24 cellular contexts compared by ENCODE assay signal in the genomic region with DNA sequence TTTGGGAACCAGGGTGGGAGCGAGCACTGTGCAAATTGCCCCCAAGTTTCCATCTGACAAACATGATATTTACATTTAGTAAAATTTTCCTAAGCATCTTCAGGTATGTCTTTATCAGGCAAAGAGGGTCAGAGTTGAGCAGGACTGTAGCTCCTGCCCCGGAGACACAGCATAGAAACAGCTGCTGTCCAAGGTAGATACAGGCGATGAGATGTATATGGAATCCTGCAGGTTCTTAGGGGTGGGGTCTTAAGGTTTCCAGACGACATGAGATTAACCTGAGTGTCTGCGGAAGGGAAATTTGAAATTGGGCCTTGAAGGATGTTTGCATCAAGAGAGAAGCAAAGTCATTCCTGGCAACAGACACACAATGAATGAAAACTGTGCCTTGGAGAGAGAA.
DNase-seq lines count a peak whose midpoint lies in the region; ATAC-seq, FAIRE-seq and TF ChIP-seq lines count a peak whose summit lies in the region.
"Had no signal": no experiment of that assay in that cellular context is flagged by ENCODE, and none has a peak within 500 bp of the region (broad histone marks: within the 10 kb centered on the region; RNA-seq: fewer than 3 reads in every experiment).

No MANE protein-coding gene starts in this region.

- peaks cover 0 to 10% (median 2%) of the 10 kb centered on the region in 4 donors for H3K9me3 ChIP-seq in liver (ENCODE audit: control insufficient read depth in 4 of 4, low read length in 3 of 4)
- no peaks in the 10 kb centered on the region for H3K9me3 ChIP-seq in HepG2 (ENCODE audit: low read length)
- H3K9me3 ChIP-seq in endodermal cell (ENCODE audit: control insufficient read depth, low read length), result peaks cover 51% of the 10 kb centered on the region
- H3K9me3 ChIP-seq in neuronal stem cell (replicated peaks in 1 of 2; ENCODE audit: control insufficient read depth in 2 of 2, insufficient read depth in 1 of 2, low read depth in 1 of 2, low read length in 2 of 2), result peaks cover 0 to 3% of the 10 kb centered on the region in 2 donors
- H3K9me3 ChIP-seq: A549; BE2C; BLaER1 treated with 17β-estradiol and CSF1 and Interleukin-3, amounts not matched to agents 10 nM and 100 nM; HAP-1 had no signal

- CTCF ChIA-PET in HepG2 (lab: Yijun Ruan, JAX; ENCODE audit: low intra/inter-chr PET ratio, low total read pairs), result no interaction called here

- H3K4me1 Mint-ChIP-seq in endodermal cell, result no peaks in the 10 kb centered on the region
- H3K4me1 Mint-ChIP-seq: CD14-positive monocyte; CD4-positive, alpha-beta memory T cell had no signal

- H3K4me2 ChIP-seq in HepG2 (ENCODE audit: low read depth, low read length) (no peak overlapping the region), neuronal stem cell (ENCODE audit: insufficient read depth, low read length, poor library complexity, severe bottlenecking) (no peak overlapping the region)
- H3K4me2 ChIP-seq: A549; BLaER1 treated with 17β-estradiol and CSF1 and Interleukin-3, amounts not matched to agents 10 nM and 100 nM had no signal

- H3K27me3 ChIP-seq in liver (ENCODE audit: control insufficient read depth in 4 of 4, insufficient read depth in 4 of 4, low read length in 3 of 4) (no peaks in the 10 kb centered on the region), HepG2 (ENCODE audit: control insufficient read depth in 1 of 2, insufficient read depth in 2 of 2, low read length in 2 of 2) (no peaks in the 10 kb centered on the region), endodermal cell (ENCODE audit: control insufficient read depth, insufficient read depth, low read length, poor library complexity, severe bottlenecking) (no peaks in the 10 kb centered on the region), neuronal stem cell (ENCODE audit: control insufficient read depth in 3 of 3, insufficient read depth in 3 of 3, low read depth in 1 of 3, low read length in 3 of 3) (no peaks in the 10 kb centered on the region)
- H3K27me3 ChIP-seq: BE2C; BLaER1 treated with 17β-estradiol and CSF1 and Interleukin-3, amounts not matched to agents 10 nM and 100 nM had no signal

- H3K9me3 Mint-ChIP-seq in endodermal cell, result no peaks in the 10 kb centered on the region

- H2BK12ac ChIP-seq in neuronal stem cell (ENCODE audit: low read length), result no peak overlapping the region

- no TSS peak for BruUV-seq in HepG2 (replicated peaks; lab: Mats Ljungman, UMichigan)

- H4K8ac ChIP-seq in neuronal stem cell (ENCODE audit: low read depth, low read length), result no peak overlapping the region

- DNase-seq in HepG2 (ENCODE audit: low spot score) (no peak), endodermal cell (peak; percentile 54), GM10266 (ENCODE audit: extremely low spot score) (no peak), dedifferentiated amniotic fluid mesenchymal stem cell (ENCODE audit: extremely low spot score) (no peak), neuronal stem cell (ENCODE audit: low spot score) (no peak)
- DNase-seq: 8988T; ACHN; AML-193; BE2C; Calu3; CD4-positive, alpha-beta memory T cell; COR-L47; DMS153; DND-41; GM23248 had no signal

- no peaks in the 10 kb centered on the region for H3K36me3 Mint-ChIP-seq in endodermal cell (ENCODE audit: low read depth)
- H3K36me3 Mint-ChIP-seq: CD14-positive monocyte; CD4-positive, alpha-beta memory T cell had no signal

- H2BK120ac ChIP-seq in neuronal stem cell (ENCODE audit: low read depth, low read length), result no peak overlapping the region

- H3K36me3 ChIP-seq in liver (ENCODE audit: control insufficient read depth in 4 of 4, insufficient read depth in 3 of 4, low read depth in 1 of 4, low read length in 3 of 4), result no peaks in the 10 kb centered on the region
- H3K36me3 ChIP-seq in HepG2 (replicated peaks in 1 of 2; ENCODE audit: control insufficient read depth in 1 of 2, insufficient read depth in 2 of 2, low read length in 2 of 2), result no peaks in the 10 kb centered on the region
- no peaks in the 10 kb centered on the region for H3K36me3 ChIP-seq in endodermal cell (ENCODE audit: control insufficient read depth, insufficient read depth, low read length)
- no peaks in the 10 kb centered on the region for H3K36me3 ChIP-seq in neuronal stem cell (replicated peaks in 1 of 2; ENCODE audit: control insufficient read depth in 2 of 2, insufficient read depth in 2 of 2, low read length in 2 of 2)
- H3K36me3 ChIP-seq: BE2C; BLaER1 treated with 17β-estradiol and CSF1 and Interleukin-3, amounts not matched to agents 10 nM and 100 nM; HAP-1 had no signal

- no peak for ATAC-seq in HepG2
- ATAC-seq: A549, GM12878 had no signal

- no peak overlapping the region for H3K27ac ChIP-seq in liver (ENCODE audit: low read depth in 1 of 2, low read length in 2 of 2)
- no peak overlapping the region for H3K27ac ChIP-seq in HepG2 (ENCODE audit: extremely low read length, insufficient read depth, low read length)
- no peak overlapping the region for H3K27ac ChIP-seq in endodermal cell (ENCODE audit: low read depth, low read length)
- no peak overlapping the region for H3K27ac ChIP-seq in neuronal stem cell (replicated peaks; ENCODE audit: low read length)
- H3K27ac ChIP-seq: A549; BLaER1 treated with 17β-estradiol and CSF1 and Interleukin-3, amounts not matched to agents 10 nM and 100 nM; GM23248 had no signal

- no peak overlapping the region for H2BK15ac ChIP-seq in neuronal stem cell (ENCODE audit: low read length)

- H2BK5ac ChIP-seq in neuronal stem cell (ENCODE audit: low read length), result no peak overlapping the region

- no peak overlapping the region for H3K14ac ChIP-seq in neuronal stem cell (ENCODE audit: low read length)

- TF ChIP-seq POLR2A in HepG2 (IDR thresholded peaks at IDR 0.05; ENCODE audit: insufficient read depth in 1 of 2, low read depth in 2 of 2, low read length in 2 of 2), result no peak

- no peaks in the 10 kb centered on the region for H4K20me1 ChIP-seq in HepG2 (ENCODE audit: insufficient read depth, low read length)
- H4K20me1 ChIP-seq: BLaER1 treated with 17β-estradiol and CSF1 and Interleukin-3, amounts not matched to agents 10 nM and 100 nM had no signal

- TF ChIP-seq RAD21 in liver (IDR thresholded peaks at IDR 0.05) (no peak), HepG2 (CRISPR knock-in tag; IDR thresholded peaks at IDR 0.05) (no peak), Ishikawa (IDR thresholded peaks at IDR 0.05; ENCODE audit: low read depth) (no peak)

- no peak overlapping the region for H2AFZ ChIP-seq in HepG2 (ENCODE audit: low read length)
- H2AFZ ChIP-seq in neuronal stem cell (ENCODE audit: low read length), result no peak overlapping the region
- H2AFZ ChIP-seq: GM23248 had no signal

- intact Hi-C loops in HepG2 (cut with micrococcal nuclease; ENCODE audit: unreplicated experiment), result no loop called here

- no peaks in the 10 kb centered on the region for H3K4me1 ChIP-seq in liver (ENCODE audit: control insufficient read depth in 4 of 4, insufficient read depth in 4 of 4, low read length in 3 of 4)
- H3K4me1 ChIP-seq in HepG2 (ENCODE audit: insufficient read depth, low read length), result no peaks in the 10 kb centered on the region
- H3K4me1 ChIP-seq in endodermal cell (ENCODE audit: control insufficient read depth, insufficient read depth, low read length), result no peaks in the 10 kb centered on the region
- peaks cover 0 to 3% of the 10 kb centered on the region in 2 donors for H3K4me1 ChIP-seq in neuronal stem cell (ENCODE audit: control insufficient read depth in 2 of 2, insufficient read depth in 1 of 2, low read depth in 1 of 2, low read length in 2 of 2)
- H3K4me1 ChIP-seq: A549, BE2C, HAP-1 had no signal

- no peak overlapping the region for H3K23ac ChIP-seq in neuronal stem cell (ENCODE audit: low read depth, low read length, poor library complexity)

- no peaks in the 10 kb centered on the region for H3K79me1 ChIP-seq in neuronal stem cell (ENCODE audit: low read depth, low read length)

- H3K4me3 ChIP-seq in liver (ENCODE audit: low read depth in 1 of 3, low read length in 3 of 3), result no peak overlapping the region
- H3K4me3 ChIP-seq in HepG2 (replicated peaks in 1 of 3; ENCODE audit: insufficient read depth in 1 of 3, low read depth in 2 of 3, low read length in 3 of 3), result no peak overlapping the region
- no peak overlapping the region for H3K4me3 ChIP-seq in endodermal cell (ENCODE audit: low read length)
- H3K4me3 ChIP-seq in neuronal stem cell (ENCODE audit: low read length in 2 of 2), result no peak overlapping the region
- H3K4me3 ChIP-seq: A549; BLaER1 treated with 17β-estradiol and CSF1 and Interleukin-3, amounts not matched to agents 10 nM and 100 nM; GM12878; GM23248; HAP-1 had no signal

- H3K4me3 Mint-ChIP-seq in endodermal cell, result no peak overlapping the region
- H3K4me3 Mint-ChIP-seq: CD14-positive monocyte; CD4-positive, alpha-beta memory T cell had no signal

- no peak overlapping the region for H4K91ac ChIP-seq in neuronal stem cell (ENCODE audit: low read depth, low read length, poor library complexity)

- no peak overlapping the region for H2AK5ac ChIP-seq in neuronal stem cell (ENCODE audit: low read depth, low read length)

- no peak for FAIRE-seq in HepG2 (lab: Jason Lieb, UNC)
- FAIRE-seq: A549, G401.6, GM12878, GM19239 had no signal

- TF ChIP-seq CTCF in liver (IDR thresholded peaks at IDR 0.05; ENCODE audit: low read depth, low read length, missing input control), result no peak
- TF ChIP-seq CTCF in HepG2 (CRISPR knock-in tag; IDR thresholded peaks at IDR 0.05), result no peak
- TF ChIP-seq CTCF in endodermal cell (conservative IDR thresholded peaks at IDR 0.05), result no peak
- no peak for TF ChIP-seq CTCF in GM10266 (IDR thresholded peaks at IDR 0.05; ENCODE audit: control insufficient read depth, insufficient read depth, low read depth, missing control alignments)

- H3K18ac ChIP-seq in neuronal stem cell (ENCODE audit: low read length), result no peak overlapping the region

- in situ Hi-C loops in HepG2 (cut with HindIII; ENCODE audit: extremely low pct_ligation_motif_present, low pct_unique_long_range_greater_than_20kb), result loop anchor here (10.0 kb wide), 1 partner anchor 1321 kb away; no protein-coding TSS in a partner anchor

- no peak overlapping the region for H3K27ac Mint-ChIP-seq in endodermal cell
- H3K27ac Mint-ChIP-seq: CD14-positive monocyte; CD4-positive, alpha-beta memory T cell had no signal

- TF ChIP-seq EP300 in HepG2 (IDR thresholded peaks at IDR 0.05; ENCODE audit: low read depth in 2 of 2, low read length in 2 of 2) (no peak), HepG2 (CRISPR knock-in tag; IDR thresholded peaks at IDR 0.05; ENCODE audit: borderline replicate concordance) (no peak), Ishikawa (IDR thresholded peaks at IDR 0.05; ENCODE audit: borderline replicate concordance) (no peak)

- 71% methylated on average over 5 of the region's 5 CpGs for WGBS in liver
- WGBS in HepG2 (ENCODE audit: low lambda C conversion rate), result 23% methylated on average over 5 of the region's 5 CpGs
- WGBS in endodermal cell (ENCODE audit: insufficient coverage in 1 of 2, insufficient read length in 1 of 2), 2 experiments, result 62 to 69% methylated on average over 4 to 5 of the region's 5 CpGs
- no CpG with 5 or more reads among the region's 5 CpGs for WGBS in neuronal stem cell (ENCODE audit: extremely low coverage in 2 of 2, insufficient read length in 2 of 2, insufficient replicate concordance in 1 of 2), 2 donors

- peaks cover 24% of the 10 kb centered on the region for H3K27me3 Mint-ChIP-seq in endodermal cell (ENCODE audit: insufficient read depth)
- H3K27me3 Mint-ChIP-seq: CD4-positive, alpha-beta memory T cell had no signal

- H3K9ac ChIP-seq in liver (ENCODE audit: low read depth in 1 of 2, low read length in 2 of 2) (no peak overlapping the region), HepG2 (ENCODE audit: insufficient read depth, low read depth, low read length) (no peak overlapping the region), endodermal cell (ENCODE audit: extremely low read depth, low read length, poor library complexity, severe bottlenecking) (no peak overlapping the region), neuronal stem cell (ENCODE audit: low read depth, low read length, poor library complexity) (no peak overlapping the region)
- H3K9ac ChIP-seq: BLaER1 treated with 17β-estradiol and CSF1 and Interleukin-3, amounts not matched to agents 10 nM and 100 nM; GM23248 had no signal

- POLR2A ChIA-PET in HepG2 (lab: Yijun Ruan, JAX), result no interaction called here

- no peaks in the 10 kb centered on the region for H3K79me2 ChIP-seq in HepG2 (ENCODE audit: insufficient read depth, low read length)

- no peak overlapping the region for H3K4ac ChIP-seq in neuronal stem cell (ENCODE audit: low read length)
